In genomic region chr14:101928415-101928841, GRCh38 we compare ENCODE assay signal across 11 cellular contexts. TPM values are rescaled to one million over a fixed set of nuclear protein-coding genes. Genes with fewer than 3 reads are reported as not detected.
DNase-seq lines count a peak whose midpoint lies in the region; ATAC-seq and TF ChIP-seq lines count a peak whose summit lies in the region.
"Had no signal": no experiment of that assay in that cellular context is flagged by ENCODE, and none has a peak within 500 bp of the region (broad histone marks: within the 10 kb centered on the region; RNA-seq: fewer than 3 reads in every experiment).

No MANE protein-coding gene starts in this region.

- H2BK120ac ChIP-seq in neuronal stem cell (ENCODE audit: low read depth, low read length): peak overlapping the region; percentile 2

- no peak overlapping the region for H3K4ac ChIP-seq in neuronal stem cell (ENCODE audit: low read length)

- H3K27ac ChIP-seq in neuronal stem cell (replicated peaks; ENCODE audit: low read length) (no peak overlapping the region), upper lobe of left lung (peak overlapping the region; percentile 13 to 38 (median 24))

- H3K23ac ChIP-seq in neuronal stem cell (ENCODE audit: low read depth, low read length, poor library complexity): no peak overlapping the region

- H3K36me3 Mint-ChIP-seq in activated naive CD4-positive, alpha-beta T cell treated with anti-CD3 and anti-CD28 coated beads, Interleukin-2, amount 10 ng/mL, durations not matched to agents 7 days and 5 days: peaks cover 25% of the 10 kb centered on the region

- no peak overlapping the region for H4K8ac ChIP-seq in neuronal stem cell (ENCODE audit: low read depth, low read length)

- peak; percentile 28 to 49 for ATAC-seq in upper lobe of left lung (ENCODE audit: low FRiP score in 2 of 2)
- ATAC-seq in HG02981 (IDR thresholded peaks at IDR 0.05; ENCODE audit: unreplicated experiment): no peak
- ATAC-seq in GM18519 (IDR thresholded peaks at IDR 0.05; ENCODE audit: low FRiP score, unreplicated experiment): no peak

- H4K91ac ChIP-seq in neuronal stem cell (ENCODE audit: low read depth, low read length, poor library complexity): no peak overlapping the region

- H3K27me3 Mint-ChIP-seq in activated naive CD4-positive, alpha-beta T cell treated with anti-CD3 and anti-CD28 coated beads, Interleukin-2, amount 10 ng/mL, durations not matched to agents 7 days and 5 days: no peaks in the 10 kb centered on the region

- no peak overlapping the region for H3K4me3 ChIP-seq in fibroblast of mammary gland (ENCODE audit: control insufficient read depth, low read depth, low read length)
- no peak overlapping the region for H3K4me3 ChIP-seq in neuronal stem cell (ENCODE audit: low read length in 2 of 2)
- H3K4me3 ChIP-seq in upper lobe of left lung: no peak overlapping the region

- no peak overlapping the region for H3K9ac ChIP-seq in neuronal stem cell (ENCODE audit: low read depth, low read length, poor library complexity)

- H2AK5ac ChIP-seq in neuronal stem cell (ENCODE audit: low read depth, low read length): no peak overlapping the region

- no peaks in the 10 kb centered on the region for H3K9me3 Mint-ChIP-seq in activated naive CD4-positive, alpha-beta T cell treated with anti-CD3 and anti-CD28 coated beads, Interleukin-2, amount 10 ng/mL, durations not matched to agents 7 days and 5 days

- CTCF ChIA-PET in activated naive CD4-positive, alpha-beta T cell treated with anti-CD3 and anti-CD28 coated beads, Interleukin-2, amount 10 ng/mL, durations not matched to agents 7 days and 5 days (lab: Charles Lee): interaction anchor here (0.9 kb wide), 1 partner anchor 157 kb away, joined by 3 read pairs; no protein-coding TSS in a partner anchor

- TF ChIP-seq CTCF in fibroblast of mammary gland (conservative IDR thresholded peaks at IDR 0.05; ENCODE audit: control insufficient read depth, insufficient read depth, low read depth, low read length) (no peak), upper lobe of left lung (IDR thresholded peaks at IDR 0.05) (no peak)

- peak overlapping the region; percentile 58 for H3K27ac Mint-ChIP-seq in activated naive CD4-positive, alpha-beta T cell treated with anti-CD3 and anti-CD28 coated beads, Interleukin-2, amount 10 ng/mL, durations not matched to agents 7 days and 5 days

- H2AFZ ChIP-seq in neuronal stem cell (ENCODE audit: low read length): no peak overlapping the region

- H2BK5ac ChIP-seq in neuronal stem cell (ENCODE audit: low read length): no peak overlapping the region

- H3K9me3 ChIP-seq in neuronal stem cell (replicated peaks in 1 of 2; ENCODE audit: control insufficient read depth in 2 of 2, insufficient read depth in 1 of 2, low read depth in 1 of 2, low read length in 2 of 2) (no peaks in the 10 kb centered on the region), upper lobe of left lung (no peaks in the 10 kb centered on the region)

- H3K14ac ChIP-seq in neuronal stem cell (ENCODE audit: low read length): no peak overlapping the region

- no peaks in the 10 kb centered on the region for H3K79me1 ChIP-seq in neuronal stem cell (ENCODE audit: low read depth, low read length)

- no peak overlapping the region for H2BK15ac ChIP-seq in neuronal stem cell (ENCODE audit: low read length)

- H3K4me3 Mint-ChIP-seq in activated naive CD4-positive, alpha-beta T cell treated with anti-CD3 and anti-CD28 coated beads, Interleukin-2, amount 10 ng/mL, durations not matched to agents 7 days and 5 days: no peak overlapping the region

- H2BK12ac ChIP-seq in neuronal stem cell (ENCODE audit: low read length): no peak overlapping the region

- no peak overlapping the region for H3K4me2 ChIP-seq in neuronal stem cell (ENCODE audit: insufficient read depth, low read length, poor library complexity, severe bottlenecking)

- H3K4me1 ChIP-seq in neuronal stem cell (ENCODE audit: control insufficient read depth in 2 of 2, insufficient read depth in 1 of 2, low read depth in 1 of 2, low read length in 2 of 2): no peaks in the 10 kb centered on the region
- peaks cover 0 to 4% (median 0%) of the 10 kb centered on the region in 4 donors for H3K4me1 ChIP-seq in upper lobe of left lung

- no peak for TF ChIP-seq EP300 in upper lobe of left lung (IDR thresholded peaks at IDR 0.05)

- no peak for DNase-seq in activated naive CD4-positive, alpha-beta T cell treated with anti-CD3 and anti-CD28 coated beads, Interleukin-2, amount 10 ng/mL, durations not matched to agents 7 days and 5 days
- no peak for DNase-seq in activated naive CD4-positive, alpha-beta T cell treated with Interleukin-2 at 50 U/mL for 16 hours
- DNase-seq in fibroblast of mammary gland (ENCODE audit: low read depth): peak; percentile 43
- no peak for DNase-seq in neuronal stem cell (ENCODE audit: low spot score)
- DNase-seq in upper lobe of left lung: peak in 1 of 2 donors; percentile 84
- no peak for DNase-seq in activated CD8-positive, alpha-beta memory T cell treated with anti-CD3 and anti-CD28 coated beads, Interleukin-2, amount 50 U/mL, for 48 hours
- DNase-seq: activated CD4-positive, CD25-positive, alpha-beta regulatory T cell; islet precursor cell; NCI-H1417 had no signal

- H3K18ac ChIP-seq in neuronal stem cell (ENCODE audit: low read length): no peak overlapping the region

- no CpG with 5 or more reads among the region's 24 CpGs for WGBS in neuronal stem cell (ENCODE audit: extremely low coverage in 2 of 2, insufficient read length in 2 of 2, insufficient replicate concordance in 1 of 2), 2 donors
- 93 to 95% methylated on average over 23 to 24 of the region's 24 CpGs for WGBS in upper lobe of left lung, 2 donors

- H3K36me3 ChIP-seq in neuronal stem cell (replicated peaks in 1 of 2; ENCODE audit: control insufficient read depth in 2 of 2, insufficient read depth in 2 of 2, low read length in 2 of 2) (peaks cover 2 to 25% of the 10 kb centered on the region in 2 donors), upper lobe of left lung (peaks cover 0 to 21% (median 13%) of the 10 kb centered on the region in 4 donors)

- TF ChIP-seq POLR2A in upper lobe of left lung (IDR thresholded peaks at IDR 0.05): no peak

- H3K27me3 ChIP-seq in neuronal stem cell (ENCODE audit: control insufficient read depth in 3 of 3, insufficient read depth in 3 of 3, low read depth in 1 of 3, low read length in 3 of 3) (no peaks in the 10 kb centered on the region), upper lobe of left lung (no peaks in the 10 kb centered on the region)

- H3K4me1 Mint-ChIP-seq in activated naive CD4-positive, alpha-beta T cell treated with anti-CD3 and anti-CD28 coated beads, Interleukin-2, amount 10 ng/mL, durations not matched to agents 7 days and 5 days: no peaks in the 10 kb centered on the region

RNA-seq across cellular contexts. Expression of gene DYNC1H1, which starts 35.9 kb away (rescaled TPM):
- polyA plus RNA-seq in neuronal stem cell (2013, experiment 1 of 2): 54.3 TPM
- polyA plus RNA-seq in neuronal stem cell (2013, experiment 2 of 2): 50.1 TPM
- 100 to 1,000 TPM; 352 to 556 (median 447) TPM for total RNA-seq in upper lobe of left lung

Comparison
In these comparisons a context has a peak if more than half of its experiments do, and no peak if none do; other contexts are left out.
1. ATAC-seq: peak in upper lobe of left lung (2 of 2); none in HG02981 (single experiment) and GM18519 (single experiment).